18 cellular contexts compared by ENCODE assay signal in genomic region chr2:53424902-53425301, GRCh38.
DNase-seq lines count a peak whose midpoint lies in the region; ATAC-seq lines count a peak whose summit lies in the region.
"Had no signal": no experiment of that assay in that cellular context is flagged by ENCODE, and none has a peak within 500 bp of the region (broad histone marks: within the 10 kb centered on the region; RNA-seq: fewer than 3 reads in every experiment).

No MANE protein-coding gene starts in this region.

- H3K9me3 Mint-ChIP-seq in stimulated activated memory B cell treated with anti-CD40 and anti-IgM and Interleukin-4, amounts not matched to agents 10 μg/mL and 1 μg/mL and 100 μg/mL, for 72 hours, result no peaks in the 10 kb centered on the region
- H3K9me3 Mint-ChIP-seq: activated T-cell treated with anti-CD3 and anti-CD28 coated beads, Interleukin-2, amount 50 U/mL, for 4 hours; memory B cell; type B pancreatic cell had no signal

- no peak overlapping the region for H3K4ac ChIP-seq in mesenchymal stem cell (ENCODE audit: low read depth in 1 of 2, low read length in 2 of 2)

- H3K9me3 ChIP-seq in mesenchymal stem cell (ENCODE audit: control insufficient read depth, low read length), result no peaks in the 10 kb centered on the region
- H3K9me3 ChIP-seq: ascending aorta, ovary had no signal

- WGBS in mesenchymal stem cell, result 64% methylated on average over 3 of the region's 3 CpGs

- H3K18ac ChIP-seq in mesenchymal stem cell (ENCODE audit: low read depth in 1 of 2, low read length in 2 of 2), result no peak overlapping the region

- no peaks in the 10 kb centered on the region for H3K79me1 ChIP-seq in mesenchymal stem cell (replicated peaks; ENCODE audit: low read length, poor library complexity, severe bottlenecking)

- peaks cover 13% of the 10 kb centered on the region for H3K4me1 Mint-ChIP-seq in stimulated activated memory B cell treated with anti-CD40 and anti-IgM and Interleukin-4, amounts not matched to agents 10 μg/mL and 1 μg/mL and 100 μg/mL, for 72 hours

- H3K27ac Mint-ChIP-seq in stimulated activated memory B cell treated with anti-CD40 and anti-IgM and Interleukin-4, amounts not matched to agents 10 μg/mL and 1 μg/mL and 100 μg/mL, for 72 hours, result no peak overlapping the region
- H3K27ac Mint-ChIP-seq: memory B cell, type B pancreatic cell had no signal

- H3K4me3 Mint-ChIP-seq in stimulated activated memory B cell treated with anti-CD40 and anti-IgM and Interleukin-4, amounts not matched to agents 10 μg/mL and 1 μg/mL and 100 μg/mL, for 72 hours, result no peak overlapping the region
- H3K4me3 Mint-ChIP-seq: activated T-cell treated with anti-CD3 and anti-CD28 coated beads, Interleukin-2, amount 50 U/mL, for 4 hours; memory B cell; type B pancreatic cell had no signal

- H2BK120ac ChIP-seq in mesenchymal stem cell (ENCODE audit: low read depth, low read length), result no peak overlapping the region

- no peaks in the 10 kb centered on the region for H3K27me3 ChIP-seq in mesenchymal stem cell (ENCODE audit: control insufficient read depth in 1 of 2, insufficient read depth in 1 of 2, low read length in 2 of 2)
- H3K27me3 ChIP-seq: ascending aorta, dorsolateral prefrontal cortex, ovary had no signal

- H3K4me3 ChIP-seq in mesenchymal stem cell (ENCODE audit: insufficient read depth in 1 of 2, low read depth in 1 of 2, low read length in 2 of 2), result no peak overlapping the region
- H3K4me3 ChIP-seq: ascending aorta, dorsolateral prefrontal cortex, ovary had no signal

- peak overlapping the region in 1 of 2 experiments; percentile 51 for H3K14ac ChIP-seq in mesenchymal stem cell (ENCODE audit: low read length in 2 of 2)

- DNase-seq in AG08396 (ENCODE audit: low spot score) (no peak), retina (no peak), COLO829 (ENCODE audit: low spot score) (no peak), mesenchymal stem cell (no peak)
- DNase-seq: activated CD4-positive, CD25-positive, alpha-beta regulatory T cell; activated T-cell treated with anti-CD3 and anti-CD28 coated beads, Interleukin-2, amount 50 U/mL, for 4 hours; dorsolateral prefrontal cortex; NCI-H2081 treated with DMSO at 0.1 percent for 48 hours; NK-92 treated with Interleukin-12 subunit alpha and Interleukin-12 subunit beta, amount 100 ng/mL, for 24 hours; ovary had no signal

- no peak overlapping the region for H3K4me2 ChIP-seq in mesenchymal stem cell (ENCODE audit: low read length, poor library complexity, severe bottlenecking)

- peaks cover 14% of the 10 kb centered on the region for H3K27me3 Mint-ChIP-seq in stimulated activated memory B cell treated with anti-CD40 and anti-IgM and Interleukin-4, amounts not matched to agents 10 μg/mL and 1 μg/mL and 100 μg/mL, for 72 hours
- H3K27me3 Mint-ChIP-seq: type B pancreatic cell had no signal

- no peak overlapping the region for H3K23ac ChIP-seq in mesenchymal stem cell (ENCODE audit: low read length in 2 of 2)

- H3K36me3 Mint-ChIP-seq in stimulated activated memory B cell treated with anti-CD40 and anti-IgM and Interleukin-4, amounts not matched to agents 10 μg/mL and 1 μg/mL and 100 μg/mL, for 72 hours, result no peaks in the 10 kb centered on the region
- H3K36me3 Mint-ChIP-seq: memory B cell, type B pancreatic cell had no signal

- no peaks in the 10 kb centered on the region for H3K4me1 ChIP-seq in mesenchymal stem cell (ENCODE audit: control insufficient read depth, insufficient read depth, low read depth, low read length)
- H3K4me1 ChIP-seq: ascending aorta had no signal

- H3K27ac ChIP-seq in mesenchymal stem cell (ENCODE audit: low read length, poor library complexity, severe bottlenecking), result no peak overlapping the region
- H3K27ac ChIP-seq: ascending aorta, dorsolateral prefrontal cortex, ovary had no signal

- no peak overlapping the region for H2AFZ ChIP-seq in mesenchymal stem cell (ENCODE audit: low read depth, low read length)

- H3K9ac ChIP-seq in mesenchymal stem cell (ENCODE audit: low read length), result no peak overlapping the region

- H2AK5ac ChIP-seq in mesenchymal stem cell (ENCODE audit: low read length, severe bottlenecking), result no peak overlapping the region

- H4K8ac ChIP-seq in mesenchymal stem cell (ENCODE audit: low read length), result no peak overlapping the region

- no peak overlapping the region for H2BK15ac ChIP-seq in mesenchymal stem cell (ENCODE audit: low read depth, poor library complexity, severe bottlenecking)

- no peak overlapping the region for H2BK5ac ChIP-seq in mesenchymal stem cell (ENCODE audit: low read depth, low read length, poor library complexity, severe bottlenecking)

- H4K91ac ChIP-seq in mesenchymal stem cell (ENCODE audit: low read length), result no peak overlapping the region

- H3K36me3 ChIP-seq in mesenchymal stem cell (ENCODE audit: control insufficient read depth in 1 of 2, insufficient read depth in 2 of 2, low read depth in 1 of 2, low read length in 2 of 2), result no peaks in the 10 kb centered on the region
- H3K36me3 ChIP-seq: ascending aorta, ovary had no signal

- no peak overlapping the region for H2BK12ac ChIP-seq in mesenchymal stem cell (ENCODE audit: low read length in 2 of 2)

- ATAC-seq in GM19043 (IDR thresholded peaks at IDR 0.05; ENCODE audit: low read depth, unreplicated experiment), result peak; percentile 50
- ATAC-seq in HG02588 (IDR thresholded peaks at IDR 0.05; ENCODE audit: unreplicated experiment), result peak; percentile 70
- peak; percentile 52 for ATAC-seq in HG03159 (IDR thresholded peaks at IDR 0.05; ENCODE audit: unreplicated experiment)
- ATAC-seq in stimulated activated memory B cell treated with anti-CD40 and anti-IgM and Interleukin-4, amounts not matched to agents 10 μg/mL and 1 μg/mL and 100 μg/mL, for 72 hours, result peak; percentile 83
- ATAC-seq: activated T-cell treated with anti-CD3 and anti-CD28 coated beads, Interleukin-2, amount 50 U/mL, for 4 hours; SK-N-SH treated with all-trans-retinoic acid at 6 μM for 48 hours had no signal
